10 cellular contexts compared by ENCODE assay signal in genomic region chr3:64440498-64440897, GRCh38.
DNase-seq lines count a peak whose midpoint lies in the region; ATAC-seq and TF ChIP-seq lines count a peak whose summit lies in the region.
"Had no signal": no experiment of that assay in that cellular context is flagged by ENCODE, and none has a peak within 500 bp of the region (broad histone marks: within the 10 kb centered on the region; RNA-seq: fewer than 3 reads in every experiment).

No MANE protein-coding gene starts in this region.

- no peak overlapping the region for H3K4me3 ChIP-seq in cardiac fibroblast (replicated peaks in 1 of 2; ENCODE audit: low read depth in 2 of 2, low read length in 2 of 2)

- no peak overlapping the region for H3K27ac ChIP-seq in CD4-positive, alpha-beta T cell (ENCODE audit: low read depth, low read length)

- DNase-seq in AG09319 (ENCODE audit: extremely low read depth, low read depth) = peak; percentile 54
- DNase-seq in HT-29 (ENCODE audit: low spot score) = peak; percentile 8
- DNase-seq in cardiac fibroblast (ENCODE audit: low read depth in 2 of 2) = peak; percentile 91 to 93
- DNase-seq in mesothelial cell of epicardium (ENCODE audit: low spot score in 2 of 2, unreplicated experiment in 2 of 2) = no peak
- DNase-seq in CD4-positive, alpha-beta T cell = no peak
- DNase-seq in HPDE6-E6E7 (ENCODE audit: extremely low spot score) = no peak
- no peak for DNase-seq in NCI-H526 treated with DMSO at 0.1 percent for 48 hours (lab: John Stamatoyannopoulos, UW)
- DNase-seq: activated naive CD4-positive, alpha-beta T cell treated with anti-CD3 and anti-CD28 coated beads, Interleukin-2, amount 10 ng/mL, durations not matched to agents 7 days and 5 days; KBM-7 had no signal

- CTCF ChIA-PET in CD4-positive, alpha-beta T cell (lab: Charles Lee) = no interaction called here

- peak overlapping the region; percentile 2 for H3K27ac Mint-ChIP-seq in mesothelial cell of epicardium
- H3K27ac Mint-ChIP-seq in CD4-positive, alpha-beta T cell = no peak overlapping the region
- H3K27ac Mint-ChIP-seq: activated naive CD4-positive, alpha-beta T cell treated with anti-CD3 and anti-CD28 coated beads, Interleukin-2, amount 10 ng/mL, durations not matched to agents 7 days and 5 days had no signal

- no peak for TF ChIP-seq CTCF in AG09319 (IDR thresholded peaks at IDR 0.05; ENCODE audit: low read depth, low read length)
- no peak for TF ChIP-seq CTCF in cardiac fibroblast (IDR thresholded peaks at IDR 0.05; ENCODE audit: low read depth, low read length)
- no peak for TF ChIP-seq CTCF in mesothelial cell of epicardium (IDR thresholded peaks at IDR 0.05; ENCODE audit: unreplicated experiment)
- no peak for TF ChIP-seq CTCF in CD4-positive, alpha-beta T cell (IDR thresholded peaks at IDR 0.05)

- POLR2A ChIA-PET in CD4-positive, alpha-beta T cell (lab: Charles Lee) = no interaction called here

- H3K27me3 ChIP-seq in CD4-positive, alpha-beta T cell (ENCODE audit: control insufficient read depth, insufficient read depth, low read length) = peaks cover 27% of the 10 kb centered on the region

- no peak overlapping the region for H3K4me3 Mint-ChIP-seq in mesothelial cell of epicardium
- no peak overlapping the region for H3K4me3 Mint-ChIP-seq in CD4-positive, alpha-beta T cell
- H3K4me3 Mint-ChIP-seq: activated naive CD4-positive, alpha-beta T cell treated with anti-CD3 and anti-CD28 coated beads, Interleukin-2, amount 10 ng/mL, durations not matched to agents 7 days and 5 days had no signal

- peaks cover 65% of the 10 kb centered on the region for H3K4me1 Mint-ChIP-seq in mesothelial cell of epicardium
- no peaks in the 10 kb centered on the region for H3K4me1 Mint-ChIP-seq in CD4-positive, alpha-beta T cell (ENCODE audit: low read depth)
- H3K4me1 Mint-ChIP-seq: activated naive CD4-positive, alpha-beta T cell treated with anti-CD3 and anti-CD28 coated beads, Interleukin-2, amount 10 ng/mL, durations not matched to agents 7 days and 5 days had no signal

- no peaks in the 10 kb centered on the region for H3K9me3 ChIP-seq in CD4-positive, alpha-beta T cell (ENCODE audit: control insufficient read depth, low read length)

- no peak for ATAC-seq in CD4-positive, alpha-beta T cell (ENCODE audit: poor library complexity)
- no peak for ATAC-seq in HG02642 (IDR thresholded peaks at IDR 0.05; ENCODE audit: poor library complexity, unreplicated experiment)

- peaks cover 24% of the 10 kb centered on the region for H3K27me3 Mint-ChIP-seq in mesothelial cell of epicardium (ENCODE audit: low read depth)
- peaks cover 66% of the 10 kb centered on the region for H3K27me3 Mint-ChIP-seq in CD4-positive, alpha-beta T cell

- peaks cover 3% of the 10 kb centered on the region for H3K9me3 Mint-ChIP-seq in mesothelial cell of epicardium
- H3K9me3 Mint-ChIP-seq in CD4-positive, alpha-beta T cell = peaks cover 3% of the 10 kb centered on the region

- H3K36me3 Mint-ChIP-seq in mesothelial cell of epicardium = peaks cover 3% of the 10 kb centered on the region
- no peaks in the 10 kb centered on the region for H3K36me3 Mint-ChIP-seq in CD4-positive, alpha-beta T cell (ENCODE audit: low read depth)
- H3K36me3 Mint-ChIP-seq: activated naive CD4-positive, alpha-beta T cell treated with anti-CD3 and anti-CD28 coated beads, Interleukin-2, amount 10 ng/mL, durations not matched to agents 7 days and 5 days had no signal

- intact Hi-C loops in CD4-positive, alpha-beta T cell (cut with DNase I, micrococcal nuclease) = no loop called here

Comparison
In these comparisons a context has a peak if more than half of its experiments do, and no peak if none do; other contexts are left out.
1. DNase-seq: peak in AG09319 (single experiment), HT-29 (single experiment) and cardiac fibroblast (2 of 2); none in mesothelial cell of epicardium (0 of 2), CD4-positive, alpha-beta T cell (0 of 10), HPDE6-E6E7 (single experiment) and NCI-H526 treated with DMSO at 0.1 percent for 48 hours (single experiment).